ENCODE assay signal across 8 cellular contexts in the genomic region with DNA sequence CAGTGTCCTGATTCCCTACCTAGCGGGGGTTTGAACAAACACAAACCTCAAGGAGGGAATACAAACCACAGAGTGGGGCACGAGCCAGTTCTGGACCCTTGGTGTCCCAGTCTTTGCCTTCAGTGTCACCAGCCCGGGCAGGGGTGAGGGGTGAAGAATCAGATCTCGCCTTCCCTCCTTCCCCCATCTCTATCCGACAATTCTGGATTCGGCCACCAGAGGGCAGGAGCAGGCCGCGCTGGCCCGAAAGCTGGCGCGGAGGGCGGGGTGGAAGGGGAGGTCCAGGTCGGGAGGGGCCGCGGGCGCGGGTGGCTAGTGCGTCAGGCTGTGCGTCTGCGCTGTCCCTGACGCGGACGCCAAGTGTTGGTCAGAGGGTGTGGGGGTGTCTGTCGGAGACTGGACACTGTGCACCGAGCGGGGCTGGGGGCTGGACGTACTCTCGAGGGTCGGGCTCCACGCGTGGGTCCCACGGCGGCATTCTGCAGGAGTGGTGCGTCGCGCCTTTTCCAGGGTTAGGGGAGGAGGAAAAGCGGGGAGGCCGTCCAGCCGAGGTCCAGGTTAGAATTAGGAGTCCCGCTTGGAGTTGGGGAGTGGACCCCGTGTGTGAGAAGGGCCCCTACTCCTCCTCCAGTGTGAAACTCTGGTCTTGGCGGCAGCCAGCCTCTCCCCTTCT. TPM values are rescaled to one million over a fixed set of nuclear protein-coding genes. Genes with fewer than 3 reads are reported as not detected.
DNase-seq lines count a peak whose midpoint lies in the region; ATAC-seq and TF ChIP-seq lines count a peak whose summit lies in the region.

No MANE protein-coding gene starts in this region.

- H3K4me3 Mint-ChIP-seq in activated CD4-positive, alpha-beta memory T cell treated with anti-CD3 and anti-CD28 coated beads for 36 hours: no peak overlapping the region

- TF ChIP-seq POLR2A in GM18505 (IDR thresholded peaks at IDR 0.05; ENCODE audit: borderline replicate concordance, extremely low read depth, insufficient read depth, insufficient read length): no peak

- H3K27ac Mint-ChIP-seq in activated CD4-positive, alpha-beta memory T cell treated with anti-CD3 and anti-CD28 coated beads for 36 hours: no peak overlapping the region

- H3K27me3 Mint-ChIP-seq in activated CD4-positive, alpha-beta memory T cell treated with anti-CD3 and anti-CD28 coated beads for 36 hours: peaks cover 73% of the 10 kb centered on the region

- DNase-seq in ELR (ENCODE audit: low read depth) (peak; percentile 88), NCI-H524 treated with DMSO at 0.1 percent for 48 hours (lab: John Stamatoyannopoulos, UW) (peak; percentile 36), lung (ENCODE audit: low spot score) (peak; percentile 89)
- DNase-seq in activated CD4-positive, alpha-beta memory T cell treated with anti-CD3 and anti-CD28 coated beads for 36 hours: peak; percentile 86
- DNase-seq in stimulated activated CD4-positive, alpha-beta T cell treated with anti-CD3 and anti-CD28 coated beads, TNF-alpha, amount 100 ng/mL, for 24 hours (ENCODE audit: low read depth in 3 of 3): peak; percentile 60 to 79 (median 64)

- POLR2A ChIA-PET in activated CD4-positive, alpha-beta memory T cell treated with anti-CD3 and anti-CD28 coated beads for 36 hours (lab: Charles Lee): interaction anchor here (0.8 kb wide), 1 partner anchor 29 kb away, joined by 3 read pairs; no protein-coding TSS in a partner anchor

- H3K36me3 Mint-ChIP-seq in activated CD4-positive, alpha-beta memory T cell treated with anti-CD3 and anti-CD28 coated beads for 36 hours: no peaks in the 10 kb centered on the region

- no peak overlapping the region for H3K27ac ChIP-seq in ectodermal cell (ENCODE audit: insufficient read depth, low read depth, low read length, poor library complexity, severe bottlenecking)
- H3K27ac ChIP-seq in lung (ENCODE audit: low read depth in 1 of 2, low read length in 1 of 2): no peak overlapping the region

- TF ChIP-seq CTCF in lung (IDR thresholded peaks at IDR 0.05; ENCODE audit: control extremely low read depth, extremely low read depth): peak; percentile 51

- H3K4me1 ChIP-seq in ectodermal cell (ENCODE audit: control insufficient read depth, insufficient read depth, low read length) (peaks cover 34% of the 10 kb centered on the region), lung (ENCODE audit: control insufficient read depth in 2 of 2, insufficient read depth in 2 of 2, low read length in 2 of 2) (peaks cover 0 to 27% of the 10 kb centered on the region in 2 donors)

- peak; percentile 71 for ATAC-seq in HG03342 (IDR thresholded peaks at IDR 0.05; ENCODE audit: unreplicated experiment)
- peak; percentile 88 for ATAC-seq in lung (ENCODE audit: insufficient read depth, low FRiP score)
- no peak for ATAC-seq in GM18505 (IDR thresholded peaks at IDR 0.05; ENCODE audit: unreplicated experiment)

- CTCF ChIA-PET in activated CD4-positive, alpha-beta memory T cell treated with anti-CD3 and anti-CD28 coated beads for 36 hours (lab: Charles Lee): interaction anchor here (0.6 to 6.0 kb wide), 20 partner anchors 9 to 164 kb away, joined by 3 to 111 read pairs (median 5); partner anchors contain the start of genes FEV and WNT10A

- H3K4me3 ChIP-seq in ectodermal cell (ENCODE audit: insufficient read depth, low read depth, low read length) (peak overlapping the region; percentile 29), lung (no peak overlapping the region)

- no peaks in the 10 kb centered on the region for H3K9me3 ChIP-seq in ectodermal cell (ENCODE audit: control insufficient read depth, low read length)
- H3K9me3 ChIP-seq in lung (ENCODE audit: control insufficient read depth in 2 of 2, insufficient read depth in 1 of 2, low read length in 1 of 2): peaks cover 0 to 5% of the 10 kb centered on the region in 2 donors

- H3K27me3 ChIP-seq in ectodermal cell (ENCODE audit: control insufficient read depth, insufficient read depth, low read length, poor library complexity, severe bottlenecking): peaks cover 99% of the 10 kb centered on the region
- H3K27me3 ChIP-seq in lung (ENCODE audit: control insufficient read depth, insufficient read depth): peaks cover 5% of the 10 kb centered on the region

- H3K4me1 Mint-ChIP-seq in activated CD4-positive, alpha-beta memory T cell treated with anti-CD3 and anti-CD28 coated beads for 36 hours (ENCODE audit: low read depth): peaks cover 2% of the 10 kb centered on the region

- WGBS in ectodermal cell, 2 experiments: 12 to 13% methylated on average over 42 of the region's 42 CpGs
- WGBS in lung, 2 donors: 5 to 6% methylated on average over 41 to 42 of the region's 42 CpGs

- intact Hi-C loops in activated CD4-positive, alpha-beta memory T cell treated with anti-CD3 and anti-CD28 coated beads for 36 hours (cut with micrococcal nuclease): no loop called here

- H3K36me3 ChIP-seq in ectodermal cell (ENCODE audit: control insufficient read depth, insufficient read depth, low read length) (no peaks in the 10 kb centered on the region), lung (ENCODE audit: control insufficient read depth in 2 of 2, insufficient read depth in 2 of 2, low read length in 2 of 2) (no peaks in the 10 kb centered on the region)

- H3K9me3 Mint-ChIP-seq in activated CD4-positive, alpha-beta memory T cell treated with anti-CD3 and anti-CD28 coated beads for 36 hours: no peaks in the 10 kb centered on the region

RNA-seq across cellular contexts. Expression of gene CRYBA2, which starts 2.9 kb away (rescaled TPM):
- not detected for total RNA-seq in activated CD4-positive, alpha-beta memory T cell treated with anti-CD3 and anti-CD28 coated beads for 36 hours
- polyA plus RNA-seq in ectodermal cell (2013, experiment 1 of 4): not detected
- polyA plus RNA-seq in ectodermal cell (2013, experiment 2 of 4): not detected
- polyA plus RNA-seq in ectodermal cell (2013, experiment 3 of 4): not detected
- not detected for polyA plus RNA-seq in ectodermal cell (2013, experiment 4 of 4)
- total RNA-seq in lung: not detected
- polyA plus RNA-seq in lung: under 1 TPM in 1 of 2 donors, not detected in 1; 0.08 TPM

RNA-seq across cellular contexts. Expression of gene FEV, which starts 11.1 kb away (rescaled TPM):
- not detected for total RNA-seq in activated CD4-positive, alpha-beta memory T cell treated with anti-CD3 and anti-CD28 coated beads for 36 hours
- not detected for polyA plus RNA-seq in ectodermal cell (2013, experiment 1 of 4)
- polyA plus RNA-seq in ectodermal cell (2013, experiment 2 of 4): not detected
- polyA plus RNA-seq in ectodermal cell (2013, experiment 3 of 4): not detected
- polyA plus RNA-seq in ectodermal cell (2013, experiment 4 of 4): not detected
- not detected for total RNA-seq in lung
- not detected for polyA plus RNA-seq in lung

RNA-seq across cellular contexts. Expression of gene CDK5R2, which starts 36.6 kb away (rescaled TPM):
- total RNA-seq in activated CD4-positive, alpha-beta memory T cell treated with anti-CD3 and anti-CD28 coated beads for 36 hours: not detected
- polyA plus RNA-seq in ectodermal cell (2013, experiment 1 of 4): 0.67 TPM
- polyA plus RNA-seq in ectodermal cell (2013, experiment 2 of 4): 0.48 TPM
- 0.43 TPM for polyA plus RNA-seq in ectodermal cell (2013, experiment 3 of 4)
- polyA plus RNA-seq in ectodermal cell (2013, experiment 4 of 4): 0.61 TPM
- under 1 TPM in 1 of 2 donors, not detected in 1; 0.17 TPM for total RNA-seq in lung
- under 1 TPM; 0.03 to 0.08 TPM for polyA plus RNA-seq in lung

RNA-seq across cellular contexts. Expression of gene CFAP65, which starts 45.2 kb away (rescaled TPM):
- not detected for total RNA-seq in activated CD4-positive, alpha-beta memory T cell treated with anti-CD3 and anti-CD28 coated beads for 36 hours
- polyA plus RNA-seq in ectodermal cell (2013, experiment 1 of 4): 1.5 TPM
- polyA plus RNA-seq in ectodermal cell (2013, experiment 2 of 4): 1.5 TPM
- 1.8 TPM for polyA plus RNA-seq in ectodermal cell (2013, experiment 3 of 4)
- 1.4 TPM for polyA plus RNA-seq in ectodermal cell (2013, experiment 4 of 4)
- 10 to 100 TPM; 10.3 to 16.5 TPM for total RNA-seq in lung
- polyA plus RNA-seq in lung: 1 to 10 TPM; 3.9 to 5.8 TPM

Comparison
In these comparisons a context has a peak if more than half of its experiments do, and no peak if none do; other contexts are left out.
1. DNase-seq: peak in every context shown above with its lines; median percentile 89 in lung; 88 in ELR; 86 in activated CD4-positive, alpha-beta memory T cell treated with anti-CD3 and anti-CD28 coated beads for 36 hours; 64 in stimulated activated CD4-positive, alpha-beta T cell treated with anti-CD3 and anti-CD28 coated beads, TNF-alpha, amount 100 ng/mL, for 24 hours; 36 in NCI-H524 treated with DMSO at 0.1 percent for 48 hours.